21 cellular contexts compared by ENCODE assay signal in the genomic region with DNA sequence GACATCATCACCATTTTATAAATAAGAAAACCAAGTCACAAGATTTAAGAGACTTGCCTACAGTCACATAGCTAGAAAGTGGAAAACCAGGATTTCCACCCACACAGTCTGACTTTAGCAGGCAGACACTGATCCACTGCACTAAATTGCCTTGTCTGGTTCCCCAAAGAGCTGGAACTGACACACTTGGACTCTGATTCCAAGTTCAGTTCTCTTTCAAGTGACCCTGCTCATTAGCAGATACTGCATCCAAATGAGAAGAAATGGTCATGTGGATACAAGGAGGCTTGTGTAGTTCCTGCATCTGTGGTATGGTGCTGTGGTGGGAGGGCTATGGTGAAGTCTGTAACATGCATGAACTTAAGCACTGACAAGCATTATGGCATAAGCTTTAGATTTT.
"Had no signal": no experiment of that assay in that cellular context is flagged by ENCODE, and none has a peak within 500 bp of the region (broad histone marks: within the 10 kb centered on the region; RNA-seq: fewer than 3 reads in every experiment).

No MANE protein-coding gene starts in this region.

- ATAC-seq: activated CD8-positive, alpha-beta T cell treated with anti-CD3 and anti-CD28 coated beads for 36 hours; activated T-helper 17 cell treated with anti-CD3 and anti-CD28 coated beads, Interleukin-2, amount 50 U/mL, for 72 hours; gastroesophageal sphincter; left ventricle myocardium superior; mucosa of descending colon had no signal

- H3K27ac Mint-ChIP-seq: activated CD4-positive, alpha-beta T cell treated with anti-CD3 and anti-CD28 coated beads, Interleukin-2, amount 10 ng/mL, durations not matched to agents 24 days and 14 days; activated CD8-positive, alpha-beta T cell treated with anti-CD3 and anti-CD28 coated beads for 36 hours; activated naive CD8-positive, alpha-beta T cell treated with anti-CD3 and anti-CD28 coated beads, Interleukin-2, amount 10 ng/mL, durations not matched to agents 7 days and 5 days; activated T-helper 17 cell treated with anti-CD3 and anti-CD28 coated beads, Interleukin-2, amount 50 U/mL, for 72 hours; memory B cell; stimulated activated naive CD8-positive, alpha-beta T cell treated with anti-CD3 and anti-CD28 coated beads, Interleukin-15, Interleukin-2, amounts not matched to agents 100 ng/mL and 50 ng/mL, for 24 hours; type B pancreatic cell had no signal

- H3K27me3 Mint-ChIP-seq: activated CD8-positive, alpha-beta T cell treated with anti-CD3 and anti-CD28 coated beads for 36 hours; activated T-helper 17 cell treated with anti-CD3 and anti-CD28 coated beads, Interleukin-2, amount 50 U/mL, for 72 hours; central memory CD8-positive, alpha-beta T cell; memory B cell; naive B cell; stimulated activated naive CD8-positive, alpha-beta T cell treated with anti-CD3 and anti-CD28 coated beads, Interleukin-15, Interleukin-2, amounts not matched to agents 100 ng/mL and 50 ng/mL, for 24 hours had no signal

- H3K9me3 Mint-ChIP-seq: activated CD4-positive, alpha-beta T cell treated with anti-CD3 and anti-CD28 coated beads, Interleukin-2, amount 10 ng/mL, durations not matched to agents 24 days and 14 days; activated CD8-positive, alpha-beta T cell treated with anti-CD3 and anti-CD28 coated beads for 36 hours; activated T-helper 17 cell treated with anti-CD3 and anti-CD28 coated beads, Interleukin-2, amount 50 U/mL, for 72 hours; central memory CD8-positive, alpha-beta T cell; memory B cell; naive B cell; neural crest cell; stimulated activated naive CD8-positive, alpha-beta T cell treated with anti-CD3 and anti-CD28 coated beads, Interleukin-15, Interleukin-2, amounts not matched to agents 100 ng/mL and 50 ng/mL, for 24 hours; type B pancreatic cell had no signal

- H3K27ac ChIP-seq: brain microvascular endothelial cell, colonic mucosa, gastroesophageal sphincter, heart right ventricle, suprapubic skin had no signal

- H3K9me3 ChIP-seq: colonic mucosa, gastroesophageal sphincter, heart right ventricle, mucosa of descending colon, suprapubic skin had no signal

- H3K4me1 ChIP-seq: colonic mucosa, gastroesophageal sphincter, suprapubic skin had no signal

- H3K36me3 ChIP-seq: brain microvascular endothelial cell, colonic mucosa, gastroesophageal sphincter, heart right ventricle, suprapubic skin had no signal

- DNase-seq: activated CD4-positive, alpha-beta T cell treated with anti-CD3 and anti-CD28 coated beads, Interleukin-2, amount 10 ng/mL, durations not matched to agents 24 days and 14 days; activated CD8-positive, alpha-beta T cell treated with anti-CD3 and anti-CD28 coated beads for 36 hours; activated naive CD4-positive, alpha-beta T cell; activated naive CD8-positive, alpha-beta T cell treated with anti-CD3 and anti-CD28 coated beads, Interleukin-2, amount 10 ng/mL, durations not matched to agents 7 days and 5 days; activated T-cell treated with anti-CD3 and anti-CD28 coated beads, Interleukin-2, amount 50 U/mL, for 1 hour; aorta; brain microvascular endothelial cell; colonic mucosa; heart right ventricle; kidney glomerular epithelial cell; left ventricle myocardium superior; mucosa of descending colon; naive B cell had no signal

- H3K4me3 ChIP-seq: colonic mucosa, gastroesophageal sphincter, heart right ventricle, mucosa of descending colon, suprapubic skin had no signal

- H3K4me1 Mint-ChIP-seq: activated CD4-positive, alpha-beta T cell treated with anti-CD3 and anti-CD28 coated beads, Interleukin-2, amount 10 ng/mL, durations not matched to agents 24 days and 14 days; activated naive CD8-positive, alpha-beta T cell treated with anti-CD3 and anti-CD28 coated beads, Interleukin-2, amount 10 ng/mL, durations not matched to agents 7 days and 5 days; activated T-helper 17 cell treated with anti-CD3 and anti-CD28 coated beads, Interleukin-2, amount 50 U/mL, for 72 hours; central memory CD8-positive, alpha-beta T cell; naive B cell; neural crest cell had no signal

- H3K36me3 Mint-ChIP-seq: activated naive CD8-positive, alpha-beta T cell treated with anti-CD3 and anti-CD28 coated beads, Interleukin-2, amount 10 ng/mL, durations not matched to agents 7 days and 5 days; memory B cell; naive B cell; type B pancreatic cell had no signal

- H3K4me3 Mint-ChIP-seq: activated CD4-positive, alpha-beta T cell treated with anti-CD3 and anti-CD28 coated beads, Interleukin-2, amount 10 ng/mL, durations not matched to agents 24 days and 14 days; activated CD8-positive, alpha-beta T cell treated with anti-CD3 and anti-CD28 coated beads for 36 hours; activated naive CD8-positive, alpha-beta T cell treated with anti-CD3 and anti-CD28 coated beads, Interleukin-2, amount 10 ng/mL, durations not matched to agents 7 days and 5 days; activated T-helper 17 cell treated with anti-CD3 and anti-CD28 coated beads, Interleukin-2, amount 50 U/mL, for 72 hours; central memory CD8-positive, alpha-beta T cell; memory B cell; naive B cell; neural crest cell; stimulated activated naive CD8-positive, alpha-beta T cell treated with anti-CD3 and anti-CD28 coated beads, Interleukin-15, Interleukin-2, amounts not matched to agents 100 ng/mL and 50 ng/mL, for 24 hours; type B pancreatic cell had no signal

- H3K27me3 ChIP-seq: brain microvascular endothelial cell, colonic mucosa, gastroesophageal sphincter, heart right ventricle, suprapubic skin had no signal
